In genomic region chrX:152915541-152916241, GRCh38 we compare ENCODE assay signal across 8 cellular contexts. TPM values are rescaled to one million over a fixed set of nuclear protein-coding genes. Genes with fewer than 3 reads are reported as not detected.
A peak's percentile ranks its signal among the peaks of the same experiment; 100 is the strongest.
DNase-seq lines count a peak whose midpoint lies in the region; ATAC-seq and TF ChIP-seq lines count a peak whose summit lies in the region.

No MANE protein-coding gene starts in this region.

- no peak overlapping the region for H3K4me3 ChIP-seq in astrocyte of the spinal cord (ENCODE audit: low read depth, low read length)
- H3K4me3 ChIP-seq in lower lobe of right lung, result no peak overlapping the region

- intact Hi-C loops in lower lobe of right lung (cut with DNase I), result no loop called here

- ATAC-seq in HG02588 (IDR thresholded peaks at IDR 0.05; ENCODE audit: unreplicated experiment), result peak; percentile 72
- peak; percentile 44 to 56 for ATAC-seq in lower lobe of right lung

- in situ Hi-C loops in GM13977 (cut with MboI; ENCODE audit: low pct_unique_long_range_greater_than_20kb, low sequenced_read_pairs, unreplicated experiment) (no loop called here), astrocyte of the spinal cord (cut with HindIII; ENCODE audit: low sequenced_read_pairs) (no loop called here)

- no peak overlapping the region for H3K27ac ChIP-seq in lower lobe of right lung

- DNase-seq in AG08396 (ENCODE audit: low spot score), result peak; percentile 68
- peak; percentile 77 for DNase-seq in GM13977 (ENCODE audit: low spot score)
- peak; percentile 69 for DNase-seq in MV-4-11 (lab: John Stamatoyannopoulos, UW)
- DNase-seq in astrocyte of the spinal cord (ENCODE audit: low read depth, low spot score), result peak; percentile 76
- no peak for DNase-seq in lower lobe of right lung
- DNase-seq in HPDE6-E6E7 (ENCODE audit: extremely low spot score), result no peak
- no peak for DNase-seq in NCI-H128 (lab: John Stamatoyannopoulos, UW; ENCODE audit: unreplicated experiment)

- no peaks in the 10 kb centered on the region for H3K27me3 ChIP-seq in lower lobe of right lung (ENCODE audit: low read depth)

- H3K9me3 ChIP-seq in lower lobe of right lung, result no peaks in the 10 kb centered on the region

- peak; percentile 73 for TF ChIP-seq CTCF in GM13977 (IDR thresholded peaks at IDR 0.05; ENCODE audit: extremely low read depth, insufficient read depth, missing control alignments)
- TF ChIP-seq CTCF in astrocyte of the spinal cord (IDR thresholded peaks at IDR 0.05; ENCODE audit: low read depth, low read length), result peak; percentile 72
- peak; percentile 49 for TF ChIP-seq CTCF in lower lobe of right lung (IDR thresholded peaks at IDR 0.05)

- H3K4me1 ChIP-seq in lower lobe of right lung, result no peaks in the 10 kb centered on the region

- no peaks in the 10 kb centered on the region for H3K36me3 ChIP-seq in lower lobe of right lung

RNA-seq across cellular contexts. Expression of gene ZNF185, which starts 17.8 kb away (rescaled TPM):
- 17.9 TPM for total RNA-seq in lower lobe of right lung

Comparison
In these comparisons a context has a peak if more than half of its experiments do, and no peak if none do; other contexts are left out.
1. DNase-seq: peak in AG08396 (single experiment), GM13977 (single experiment), MV-4-11 (single experiment) and astrocyte of the spinal cord (single experiment); none in lower lobe of right lung (single experiment), HPDE6-E6E7 (single experiment) and NCI-H128 (single experiment).
2. Peak in every context shown above with its lines, with median percentiles within 50 percentile points of each other: CTCF ChIP-seq.